17 cellular contexts compared by ENCODE assay signal in genomic region chr5:109756543-109757186, GRCh38.
DNase-seq lines count a peak whose midpoint lies in the region; ATAC-seq lines count a peak whose summit lies in the region.
"Had no signal": no experiment of that assay in that cellular context is flagged by ENCODE, and none has a peak within 500 bp of the region (broad histone marks: within the 10 kb centered on the region; RNA-seq: fewer than 3 reads in every experiment).

No MANE protein-coding gene starts in this region.

- no peak overlapping the region for H4K91ac ChIP-seq in mesenchymal stem cell (ENCODE audit: low read length)

- H3K9me3 ChIP-seq in right cardiac atrium (ENCODE audit: control insufficient read depth, low read length) (no peaks in the 10 kb centered on the region), T-helper 17 cell (ENCODE audit: control insufficient read depth, low read length, poor library complexity, severe bottlenecking) (no peaks in the 10 kb centered on the region), mesenchymal stem cell (ENCODE audit: control insufficient read depth, low read length) (no peaks in the 10 kb centered on the region)
- H3K9me3 ChIP-seq: A549 had no signal

- peaks cover 10% of the 10 kb centered on the region for H3K9me3 Mint-ChIP-seq in stimulated activated effector memory CD8-positive, alpha-beta T cell treated with anti-CD3 and anti-CD28 coated beads, Interleukin-12 subunit alpha, Interleukin-12 subunit beta, amount 100 ng/mL, for 72 hours
- H3K9me3 Mint-ChIP-seq in T-cell: peaks cover 0 to 9% (median 7%) of the 10 kb centered on the region in 3 donors
- H3K9me3 Mint-ChIP-seq: HFFc6 had no signal

- peaks cover 0 to 20% of the 10 kb centered on the region in 2 experiments for H3K36me3 ChIP-seq in mesenchymal stem cell (ENCODE audit: control insufficient read depth in 1 of 2, insufficient read depth in 2 of 2, low read depth in 1 of 2, low read length in 2 of 2)

- H3K9ac ChIP-seq in mesenchymal stem cell (ENCODE audit: low read length): no peak overlapping the region
- H3K9ac ChIP-seq: BLaER1 had no signal

- H3K4me1 ChIP-seq in right cardiac atrium (ENCODE audit: control insufficient read depth, insufficient read depth, low read length) (no peaks in the 10 kb centered on the region), mesenchymal stem cell (ENCODE audit: control insufficient read depth, insufficient read depth, low read depth, low read length) (no peaks in the 10 kb centered on the region)
- H3K4me1 ChIP-seq: BLaER1 had no signal

- no peak overlapping the region for H2AFZ ChIP-seq in mesenchymal stem cell (ENCODE audit: low read depth, low read length)
- H2AFZ ChIP-seq: PC-9 had no signal

- 64% methylated on average over 6 of the region's 6 CpGs for WGBS in right cardiac atrium
- WGBS in mesenchymal stem cell: 48% methylated on average over 4 of the region's 6 CpGs

- CTCF ChIA-PET in T-cell (lab: Charles Lee): no interaction called here

- H3K27me3 ChIP-seq in right cardiac atrium (ENCODE audit: control insufficient read depth, insufficient read depth) (no peaks in the 10 kb centered on the region), mesenchymal stem cell (ENCODE audit: control insufficient read depth in 1 of 2, insufficient read depth in 1 of 2, low read length in 2 of 2) (no peaks in the 10 kb centered on the region)
- H3K27me3 ChIP-seq: BLaER1 had no signal

- peak overlapping the region; percentile 22 for H3K27ac Mint-ChIP-seq in T-helper 17 cell
- peak overlapping the region; percentile 2 for H3K27ac Mint-ChIP-seq in stimulated activated effector memory CD8-positive, alpha-beta T cell treated with anti-CD3 and anti-CD28 coated beads, Interleukin-12 subunit alpha, Interleukin-12 subunit beta, amount 100 ng/mL, for 72 hours
- peak overlapping the region in 1 of 2 donors; percentile 25 for H3K27ac Mint-ChIP-seq in T-cell
- H3K27ac Mint-ChIP-seq: HFFc6 had no signal

- ATAC-seq in left ventricle myocardium superior (peak; percentile 36), right cardiac atrium (no peak), T-helper 17 cell (no peak), T-cell (replicated peaks in 1 of 4) (no peak)
- ATAC-seq in stimulated activated effector memory CD8-positive, alpha-beta T cell treated with anti-CD3 and anti-CD28 coated beads, Interleukin-12 subunit alpha, Interleukin-12 subunit beta, amount 100 ng/mL, for 72 hours: no peak
- ATAC-seq: A549 had no signal

- H3K4me1 Mint-ChIP-seq in T-helper 17 cell: peaks cover 11% of the 10 kb centered on the region
- peaks cover 24% of the 10 kb centered on the region for H3K4me1 Mint-ChIP-seq in stimulated activated effector memory CD8-positive, alpha-beta T cell treated with anti-CD3 and anti-CD28 coated beads, Interleukin-12 subunit alpha, Interleukin-12 subunit beta, amount 100 ng/mL, for 72 hours
- peaks cover 22 to 52% (median 47%) of the 10 kb centered on the region in 3 donors for H3K4me1 Mint-ChIP-seq in T-cell

- no peaks in the 10 kb centered on the region for H3K27me3 Mint-ChIP-seq in T-helper 17 cell
- no peaks in the 10 kb centered on the region for H3K27me3 Mint-ChIP-seq in T-cell
- H3K27me3 Mint-ChIP-seq: CD4-positive, alpha-beta memory T cell had no signal

- H3K36me3 Mint-ChIP-seq in T-helper 17 cell (ENCODE audit: low read depth) (peaks cover 17% of the 10 kb centered on the region), T-cell (peaks cover 57% of the 10 kb centered on the region)
- H3K36me3 Mint-ChIP-seq in stimulated activated effector memory CD8-positive, alpha-beta T cell treated with anti-CD3 and anti-CD28 coated beads, Interleukin-12 subunit alpha, Interleukin-12 subunit beta, amount 100 ng/mL, for 72 hours: peaks cover 28% of the 10 kb centered on the region

- no peak overlapping the region for H2BK15ac ChIP-seq in mesenchymal stem cell (ENCODE audit: low read depth, poor library complexity, severe bottlenecking)

- POLR2A ChIA-PET in T-cell (lab: Charles Lee): no interaction called here

- no peak overlapping the region for H4K8ac ChIP-seq in mesenchymal stem cell (ENCODE audit: low read length)

- H2BK12ac ChIP-seq in mesenchymal stem cell (ENCODE audit: low read length in 2 of 2): no peak overlapping the region

- H2AK5ac ChIP-seq in mesenchymal stem cell (ENCODE audit: low read length, severe bottlenecking): peak overlapping the region; percentile 2

- H2BK5ac ChIP-seq in mesenchymal stem cell (ENCODE audit: low read depth, low read length, poor library complexity, severe bottlenecking): no peak overlapping the region

- no peak overlapping the region for H3K27ac ChIP-seq in right cardiac atrium (ENCODE audit: low read length)
- H3K27ac ChIP-seq in mesenchymal stem cell (ENCODE audit: low read length, poor library complexity, severe bottlenecking): peak overlapping the region; percentile 4
- H3K27ac ChIP-seq: A549, BLaER1, PC-9 had no signal

- no peak overlapping the region for H2BK120ac ChIP-seq in mesenchymal stem cell (ENCODE audit: low read depth, low read length)

- peak overlapping the region; percentile 45 to 48 for H3K18ac ChIP-seq in mesenchymal stem cell (ENCODE audit: low read depth in 1 of 2, low read length in 2 of 2)

- no peak overlapping the region for H3K4ac ChIP-seq in mesenchymal stem cell (ENCODE audit: low read depth in 1 of 2, low read length in 2 of 2)

- no peak overlapping the region for H3K14ac ChIP-seq in mesenchymal stem cell (ENCODE audit: low read length in 2 of 2)

- H3K4me3 ChIP-seq in right cardiac atrium (ENCODE audit: low read length) (no peak overlapping the region), mesenchymal stem cell (ENCODE audit: insufficient read depth in 1 of 2, low read depth in 1 of 2, low read length in 2 of 2) (no peak overlapping the region)
- H3K4me3 ChIP-seq: A549, BLaER1, PC-9 had no signal

- intact Hi-C loops in left ventricle myocardium superior (cut with micrococcal nuclease): no loop called here
- intact Hi-C loops in right cardiac atrium (cut with DNase I): no loop called here

- H3K4me2 ChIP-seq in mesenchymal stem cell (ENCODE audit: low read length, poor library complexity, severe bottlenecking): no peak overlapping the region
- H3K4me2 ChIP-seq: A549, BLaER1, PC-9 had no signal

- H3K79me1 ChIP-seq in mesenchymal stem cell (replicated peaks; ENCODE audit: low read length, poor library complexity, severe bottlenecking): peaks cover 11% of the 10 kb centered on the region

- DNase-seq in left ventricle myocardium superior (no peak), right cardiac atrium (no peak), T-helper 17 cell (no peak), mesenchymal stem cell (peak; percentile 38), T-cell (no peak), OCI-M1 (lab: John Stamatoyannopoulos, UW) (no peak)
- no peak for DNase-seq in stimulated activated effector memory CD8-positive, alpha-beta T cell treated with anti-CD3 and anti-CD28 coated beads, Interleukin-12 subunit alpha, Interleukin-12 subunit beta, amount 100 ng/mL, for 72 hours (ENCODE audit: low spot score in 2 of 2)
- DNase-seq: Calu3; CD4-positive, alpha-beta memory T cell; H7; HFFc6; NCI-H1105; NCI-H2081 treated with DMSO at 0.1 percent for 48 hours; NCI-H748 treated with DMSO at 0.1 percent for 48 hours; PC-9 had no signal

- no peak overlapping the region for H3K23ac ChIP-seq in mesenchymal stem cell (ENCODE audit: low read length in 2 of 2)

- H3K4me3 Mint-ChIP-seq in T-helper 17 cell: no peak overlapping the region
- no peak overlapping the region for H3K4me3 Mint-ChIP-seq in stimulated activated effector memory CD8-positive, alpha-beta T cell treated with anti-CD3 and anti-CD28 coated beads, Interleukin-12 subunit alpha, Interleukin-12 subunit beta, amount 100 ng/mL, for 72 hours
- no peak overlapping the region for H3K4me3 Mint-ChIP-seq in T-cell
- H3K4me3 Mint-ChIP-seq: CD4-positive, alpha-beta memory T cell; HFFc6 had no signal
